Comparison of ENCODE assay signal across 14 cellular contexts in the genomic region with DNA sequence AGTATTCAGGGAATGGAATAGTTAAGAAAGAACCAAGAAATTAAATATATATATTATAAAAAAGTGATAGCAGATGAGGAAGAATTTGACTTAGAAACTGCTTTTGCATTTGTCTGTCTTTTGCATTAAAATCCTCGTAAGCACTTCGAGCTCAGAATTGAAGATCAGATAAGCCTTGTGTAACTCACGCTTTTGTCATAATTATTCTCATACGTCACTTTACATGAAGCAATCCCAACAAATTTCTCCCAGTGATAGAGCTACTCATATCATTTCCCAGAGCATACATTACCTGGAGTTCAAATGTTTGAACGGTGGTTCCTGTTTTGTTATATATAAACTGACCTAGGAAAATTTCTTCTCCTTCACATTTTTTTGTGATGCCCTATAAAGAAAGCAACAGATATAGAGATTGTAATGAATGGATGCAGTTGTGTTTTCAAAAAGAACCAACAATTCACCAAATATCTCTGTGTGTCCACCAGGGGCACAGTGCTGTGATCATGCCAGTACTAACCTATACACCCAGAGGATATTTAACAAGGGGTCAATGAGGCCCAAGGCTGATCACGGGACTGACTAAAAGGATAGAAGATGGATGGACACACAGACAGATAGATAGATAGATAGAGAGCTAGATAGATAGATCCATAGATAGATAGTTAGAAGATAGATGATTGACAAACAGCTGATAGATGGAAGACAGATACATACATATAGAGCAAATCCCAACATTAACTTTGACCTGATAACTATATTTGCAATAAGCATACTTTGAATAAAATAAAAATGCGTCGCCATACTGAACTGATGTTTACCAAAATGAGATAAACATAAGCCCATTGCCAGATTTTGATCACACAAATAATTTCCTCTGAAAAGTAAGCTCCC. TPM values are rescaled to one million over a fixed set of nuclear protein-coding genes. Genes with fewer than 3 reads are reported as not detected.
A peak's percentile ranks its signal among the peaks of the same experiment; 100 is the strongest.
DNase-seq lines count a peak whose midpoint lies in the region; ATAC-seq and TF ChIP-seq lines count a peak whose summit lies in the region.
"Had no signal": no experiment of that assay in that cellular context is flagged by ENCODE, and none has a peak within 500 bp of the region (broad histone marks: within the 10 kb centered on the region; RNA-seq: fewer than 3 reads in every experiment).

No MANE protein-coding gene starts in this region.

- no peak overlapping the region for H3K27ac ChIP-seq in HEK293 (ENCODE audit: extremely low read depth, low read depth, low read length)

- POLR2A ChIA-PET in HEK293 (lab: Yijun Ruan, JAX): interaction anchor here (1.0 kb wide), 1 partner anchor 100 kb away, joined by 5 read pairs; the partner anchor contains the start of gene UPP1

- TF ChIP-seq CTCF in HEK293 (tag by site-specific recombination; IDR thresholded peaks at IDR 0.05) (0 out of 2 replicates have a peak, but pooled peaks have one; percentile 29), foreskin fibroblast (IDR thresholded peaks at IDR 0.05; ENCODE audit: low read depth, low read length) (peak; percentile 50)

- H3K4me3 ChIP-seq in HEK293 (ENCODE audit: low read depth, low read length): no peak overlapping the region
- H3K4me3 ChIP-seq in foreskin fibroblast (ENCODE audit: low read depth in 1 of 2, low read length in 2 of 2): no peak overlapping the region

- no peaks in the 10 kb centered on the region for H3K4me1 ChIP-seq in HEK293 (ENCODE audit: control insufficient read depth, insufficient read depth, low read length)

- DNase-seq in AML-193 (lab: John Stamatoyannopoulos, UW) (peak; percentile 25 to 42), SK-MEL-5 (ENCODE audit: low read depth, low spot score) (peak; percentile 86), foreskin fibroblast (peak in 1 of 2 donors; percentile 46), cerebellum (ENCODE audit: low spot score) (no peak), COR-L47 (lab: John Stamatoyannopoulos, UW) (no peak), KG1 (lab: John Stamatoyannopoulos, UW) (no peak)
- DNase-seq: activated CD4-positive, alpha-beta T cell treated with anti-CD3 and anti-CD28 coated beads for 36 hours; NCI-H1105 treated with DMSO at 0.1 percent for 48 hours; stimulated activated CD4-positive, alpha-beta T cell treated with anti-CD3 and anti-CD28 coated beads, Interleukin-2, amount 100 ng/mL, for 24 hours had no signal

- ATAC-seq in GM19035 (IDR thresholded peaks at IDR 0.05; ENCODE audit: unreplicated experiment): no peak
- ATAC-seq: activated CD4-positive, alpha-beta T cell treated with anti-CD3 and anti-CD28 coated beads for 36 hours had no signal

- CTCF ChIA-PET in HEK293 (lab: Yijun Ruan, JAX): interaction anchor here (0.5 to 2.7 kb wide), 14 partner anchors 10 to 166 kb away, joined by 3 to 17 read pairs (median 4); no protein-coding TSS in a partner anchor

- H3K9me3 ChIP-seq in HEK293 (ENCODE audit: control insufficient read depth, insufficient read depth, low read depth, low read length): no peaks in the 10 kb centered on the region

- no peaks in the 10 kb centered on the region for H3K36me3 ChIP-seq in HEK293 (ENCODE audit: control insufficient read depth in 2 of 2, insufficient read depth in 1 of 2, low read length in 2 of 2)

- in situ Hi-C loops in SK-MEL-5 (cut with HindIII; ENCODE audit: low pct_unique_long_range_greater_than_20kb, low sequenced_read_pairs): no loop called here

TF ChIP-seq in HEK293, 187 proteins besides CTCF, POLR2A, EP300 and RAD21:
- TF ChIP-seq ZNF501 (tag by site-specific recombination; IDR thresholded peaks at IDR 0.05) (no peak), ZBTB20 (tag by site-specific recombination; IDR thresholded peaks at IDR 0.05) (no peak), ATF2 (tag by site-specific recombination; IDR thresholded peaks at IDR 0.05; ENCODE audit: low read depth) (no peak), ZNF239 (tag by site-specific recombination; IDR thresholded peaks at IDR 0.05) (no peak), WT1 (tag by site-specific recombination; IDR thresholded peaks at IDR 0.05) (no peak), YY1 (tag by site-specific recombination; IDR thresholded peaks at IDR 0.05) (no peak), ZNF571 (tag by site-specific recombination; IDR thresholded peaks at IDR 0.05) (no peak), ZNF660 (tag by site-specific recombination; IDR thresholded peaks at IDR 0.05) (no peak), ZBTB26 (tag by site-specific recombination; optimal IDR thresholded peaks at IDR 0.05) (no peak), ZNF112 (tag by site-specific recombination; IDR thresholded peaks at IDR 0.05) (no peak), ZSCAN16 (tag by site-specific recombination; IDR thresholded peaks at IDR 0.05) (no peak), KLF10 (tag by site-specific recombination; IDR thresholded peaks at IDR 0.05) (no peak), ZNF48 (tag by site-specific recombination; IDR thresholded peaks at IDR 0.05) (no peak)
- TF ChIP-seq, protein P1, sequence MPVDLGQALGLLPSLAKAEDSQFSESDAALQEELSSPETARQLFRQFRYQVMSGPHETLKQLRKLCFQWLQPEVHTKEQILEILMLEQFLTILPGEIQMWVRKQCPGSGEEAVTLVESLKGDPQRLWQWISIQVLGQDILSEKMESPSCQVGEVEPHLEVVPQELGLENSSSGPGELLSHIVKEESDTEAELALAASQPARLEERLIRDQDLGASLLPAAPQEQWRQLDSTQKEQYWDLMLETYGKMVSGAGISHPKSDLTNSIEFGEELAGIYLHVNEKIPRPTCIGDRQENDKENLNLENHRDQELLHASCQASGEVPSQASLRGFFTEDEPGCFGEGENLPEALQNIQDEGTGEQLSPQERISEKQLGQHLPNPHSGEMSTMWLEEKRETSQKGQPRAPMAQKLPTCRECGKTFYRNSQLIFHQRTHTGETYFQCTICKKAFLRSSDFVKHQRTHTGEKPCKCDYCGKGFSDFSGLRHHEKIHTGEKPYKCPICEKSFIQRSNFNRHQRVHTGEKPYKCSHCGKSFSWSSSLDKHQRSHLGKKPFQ (tag by site-specific recombination; IDR thresholded peaks at IDR 0.05): no peak
TF ChIP-seq in HEK293: peak in this region for 0.

RNA-seq across cellular contexts. Expression of gene HUS1, which starts 9.3 kb away (rescaled TPM):
- 50.4 and 71.8 TPM in 2 replicates for total RNA-seq in SK-MEL-5 (2014; rRNA removed; shearing (Covaris generic))
- 45.1 and 55.0 TPM in 2 replicates for polyA plus RNA-seq in SK-MEL-5 (2015; cell fraction: cytosol; rRNA removed)
- polyA plus RNA-seq in SK-MEL-5 (2015; cell fraction: nucleus; rRNA removed): 66.8 and 75.0 TPM in 2 replicates
- 29.9 TPM for total RNA-seq in cerebellum

RNA-seq across cellular contexts. Expression of gene SUN3, which starts 40.2 kb away (rescaled TPM):
- 0.45 TPM in 1 of 2 replicates, not detected in the other for total RNA-seq in SK-MEL-5 (2014; rRNA removed; shearing (Covaris generic))
- not detected in 2 replicates for polyA plus RNA-seq in SK-MEL-5 (2015; cell fraction: cytosol; rRNA removed)
- 8.3 and 11.1 TPM in 2 replicates for polyA plus RNA-seq in SK-MEL-5 (2015; cell fraction: nucleus; rRNA removed)
- total RNA-seq in cerebellum: 0.36 TPM
- total RNA-seq: activated CD4-positive, alpha-beta T cell treated with anti-CD3 and anti-CD28 coated beads for 36 hours; Daoy; lower leg skin; urinary bladder had no signal
- polyA plus RNA-seq: urinary bladder had no signal

RNA-seq across cellular contexts. Expression of gene PKD1L1, which starts 40.5 kb away (rescaled TPM):
- 0.51 and 0.58 TPM in 2 replicates for total RNA-seq in SK-MEL-5 (2014; rRNA removed; shearing (Covaris generic))
- polyA plus RNA-seq in SK-MEL-5 (2015; cell fraction: cytosol; rRNA removed): 0.21 and 0.41 TPM in 2 replicates
- polyA plus RNA-seq in SK-MEL-5 (2015; cell fraction: nucleus; rRNA removed): 3.6 and 3.9 TPM in 2 replicates
- 0.64 TPM for total RNA-seq in cerebellum

RNA-seq across cellular contexts. Expression of gene C7orf57, which starts 46.6 kb away (rescaled TPM):
- 0.48 and 0.79 TPM in 2 replicates for total RNA-seq in SK-MEL-5 (2014; rRNA removed; shearing (Covaris generic))
- polyA plus RNA-seq in SK-MEL-5 (2015; cell fraction: cytosol; rRNA removed): 0.19 and 0.52 TPM in 2 replicates
- polyA plus RNA-seq in SK-MEL-5 (2015; cell fraction: nucleus; rRNA removed): 1.3 and 8.4 TPM in 2 replicates
- total RNA-seq in cerebellum: 2.4 TPM
- polyA plus RNA-seq: urinary bladder had no signal

Comparison
In these comparisons a context has a peak if more than half of its experiments do, and no peak if none do; other contexts are left out.
1. DNase-seq: peak in AML-193 (2 of 2) and SK-MEL-5 (single experiment); none in cerebellum (single experiment), COR-L47 (single experiment) and KG1 (single experiment).